2 cellular contexts compared by ENCODE assay signal in genomic region chr3:132317229-132317948, GRCh38.
TF ChIP-seq lines count a peak whose summit lies in the region.

ACP3 (plus strand) TSS chr3:132317407; CDS start chr3:132317457, 50 bp downstream.

TF ChIP-seq in liver, 16 proteins besides CTCF, POLR2A, EP300 and RAD21 (continued from another document):
- TF ChIP-seq REST (IDR thresholded peaks at IDR 0.05), result no peak
- no peak for TF ChIP-seq JUND (IDR thresholded peaks at IDR 0.05)
- TF ChIP-seq TAF1 (conservative IDR thresholded peaks at IDR 0.05), result no peak

TF ChIP-seq in HepG2, 621 proteins besides CTCF, POLR2A, EP300 and RAD21 (continued from another document):
- no peak for TF ChIP-seq CREBL2 (CRISPR knock-in tag; IDR thresholded peaks at IDR 0.05; ENCODE audit: borderline replicate concordance)
- no peak for TF ChIP-seq KLF12 (CRISPR knock-in tag; IDR thresholded peaks at IDR 0.05; ENCODE audit: borderline replicate concordance)
- no peak for TF ChIP-seq MXI1 (IDR thresholded peaks at IDR 0.05; ENCODE audit: borderline replicate concordance, low read depth, low read length)
- no peak for TF ChIP-seq ZNF274 (CRISPR knock-in tag; IDR thresholded peaks at IDR 0.05)
- TF ChIP-seq SRSF4 (IDR thresholded peaks at IDR 0.05; ENCODE audit: low read depth, low read length, poor library complexity, severe bottlenecking), result no peak
- TF ChIP-seq ZNF800 (CRISPR knock-in tag; IDR thresholded peaks at IDR 0.05), result no peak
- TF ChIP-seq FUBP1 (CRISPR knock-in tag; IDR thresholded peaks at IDR 0.05; ENCODE audit: borderline replicate concordance), result no peak
- no peak for TF ChIP-seq NR2F6 (IDR thresholded peaks at IDR 0.05)
- TF ChIP-seq NR2F6 (CRISPR knock-in tag; IDR thresholded peaks at IDR 0.05), result no peak
- TF ChIP-seq NKX3-1 (CRISPR knock-in tag; IDR thresholded peaks at IDR 0.05), result no peak
